ENCODE assay signal across 11 cellular contexts in genomic region chr10:3424102-3424803, GRCh38.
DNase-seq lines count a peak whose midpoint lies in the region; ATAC-seq and TF ChIP-seq lines count a peak whose summit lies in the region.
"Had no signal": no experiment of that assay in that cellular context is flagged by ENCODE, and none has a peak within 500 bp of the region (broad histone marks: within the 10 kb centered on the region; RNA-seq: fewer than 3 reads in every experiment).

No MANE protein-coding gene starts in this region.

- no peak for TF ChIP-seq EP300 in esophagus muscularis mucosa (IDR thresholded peaks at IDR 0.05)

- peak overlapping the region; percentile 30 for H2AK5ac ChIP-seq in neuronal stem cell (ENCODE audit: low read depth, low read length)

- no peak overlapping the region for H2AFZ ChIP-seq in neuronal stem cell (ENCODE audit: low read length)
- H2AFZ ChIP-seq: PC-9 had no signal

- intact Hi-C loops in esophagus muscularis mucosa (cut with DNase I) = no loop called here

- no peak overlapping the region for H3K9ac ChIP-seq in neuronal stem cell (ENCODE audit: low read depth, low read length, poor library complexity)

- peaks cover 27 to 46% (median 38%) of the 10 kb centered on the region in 4 donors for H3K4me1 ChIP-seq in esophagus muscularis mucosa
- peaks cover 0 to 2% of the 10 kb centered on the region in 2 donors for H3K4me1 ChIP-seq in neuronal stem cell (ENCODE audit: control insufficient read depth in 2 of 2, insufficient read depth in 1 of 2, low read depth in 1 of 2, low read length in 2 of 2)
- peaks cover 11% of the 10 kb centered on the region for H3K4me1 ChIP-seq in effector memory CD4-positive, alpha-beta T cell (ENCODE audit: control insufficient read depth, insufficient read depth, low read length, poor library complexity, severe bottlenecking)

- H3K18ac ChIP-seq in neuronal stem cell (ENCODE audit: low read length) = no peak overlapping the region

- H3K23ac ChIP-seq in neuronal stem cell (ENCODE audit: low read depth, low read length, poor library complexity) = no peak overlapping the region

- no peak overlapping the region for H2BK120ac ChIP-seq in neuronal stem cell (ENCODE audit: low read depth, low read length)

- no peak for TF ChIP-seq POLR2A in esophagus muscularis mucosa (IDR thresholded peaks at IDR 0.05; ENCODE audit: low read depth)
- no peak for TF ChIP-seq POLR2A in GM18505 (IDR thresholded peaks at IDR 0.05; ENCODE audit: borderline replicate concordance, extremely low read depth, insufficient read depth, insufficient read length)

- H3K4me2 ChIP-seq in neuronal stem cell (ENCODE audit: insufficient read depth, low read length, poor library complexity, severe bottlenecking) = no peak overlapping the region
- H3K4me2 ChIP-seq: PC-9 had no signal

- H4K8ac ChIP-seq in neuronal stem cell (ENCODE audit: low read depth, low read length) = no peak overlapping the region

- H3K4ac ChIP-seq in neuronal stem cell (ENCODE audit: low read length) = no peak overlapping the region

- no peak overlapping the region for H3K14ac ChIP-seq in neuronal stem cell (ENCODE audit: low read length)

- DNase-seq in Daoy (ENCODE audit: low read depth) (peak; percentile 93), NCI-H69 (lab: John Stamatoyannopoulos, UW) (peak; percentile 93), esophagus muscularis mucosa (ENCODE audit: extremely low spot score) (no peak), neuronal stem cell (ENCODE audit: low spot score) (no peak)
- no peak for DNase-seq in effector memory CD4-positive, alpha-beta T cell
- DNase-seq: activated CD8-positive, alpha-beta memory T cell treated with anti-CD3 and anti-CD28 coated beads, Interleukin-2, amount 10 ng/mL, durations not matched to agents 7 days and 5 days; effector CD4-positive, alpha-beta T cell; PC-9 had no signal

- H3K79me1 ChIP-seq in neuronal stem cell (ENCODE audit: low read depth, low read length) = no peaks in the 10 kb centered on the region

- H3K27ac ChIP-seq in esophagus muscularis mucosa (replicated peaks in 1 of 4) = peak overlapping the region in 3 of 4 donors; percentile 44 to 58 (median 57)
- no peak overlapping the region for H3K27ac ChIP-seq in neuronal stem cell (replicated peaks; ENCODE audit: low read length)
- no peak overlapping the region for H3K27ac ChIP-seq in effector memory CD4-positive, alpha-beta T cell (ENCODE audit: insufficient read depth, low read length, poor library complexity, severe bottlenecking)
- H3K27ac ChIP-seq: PC-9 had no signal

- H3K36me3 ChIP-seq in esophagus muscularis mucosa (no peaks in the 10 kb centered on the region), neuronal stem cell (replicated peaks in 1 of 2; ENCODE audit: control insufficient read depth in 2 of 2, insufficient read depth in 2 of 2, low read length in 2 of 2) (no peaks in the 10 kb centered on the region)
- H3K36me3 ChIP-seq in effector memory CD4-positive, alpha-beta T cell (ENCODE audit: control insufficient read depth, insufficient read depth, low read length) = no peaks in the 10 kb centered on the region

- H3K9me3 ChIP-seq in esophagus muscularis mucosa = no peaks in the 10 kb centered on the region
- no peaks in the 10 kb centered on the region for H3K9me3 ChIP-seq in neuronal stem cell (replicated peaks in 1 of 2; ENCODE audit: control insufficient read depth in 2 of 2, insufficient read depth in 1 of 2, low read depth in 1 of 2, low read length in 2 of 2)
- H3K9me3 ChIP-seq in effector memory CD4-positive, alpha-beta T cell (ENCODE audit: control insufficient read depth, low read length) = no peaks in the 10 kb centered on the region

- ATAC-seq in HG02798 (IDR thresholded peaks at IDR 0.05; ENCODE audit: poor library complexity, unreplicated experiment) (no peak), GM18505 (IDR thresholded peaks at IDR 0.05; ENCODE audit: unreplicated experiment) (no peak), HG02981 (IDR thresholded peaks at IDR 0.05; ENCODE audit: unreplicated experiment) (no peak)
- ATAC-seq: activated CD8-positive, alpha-beta memory T cell treated with anti-CD3 and anti-CD28 coated beads, Interleukin-2, amount 10 ng/mL, durations not matched to agents 7 days and 5 days had no signal

- TF ChIP-seq CTCF in esophagus muscularis mucosa (IDR thresholded peaks at IDR 0.05) = no peak

- no peak overlapping the region for H2BK12ac ChIP-seq in neuronal stem cell (ENCODE audit: low read length)

- H2BK15ac ChIP-seq in neuronal stem cell (ENCODE audit: low read length) = no peak overlapping the region

- H3K4me3 ChIP-seq in esophagus muscularis mucosa = no peak overlapping the region
- H3K4me3 ChIP-seq in neuronal stem cell (ENCODE audit: low read length in 2 of 2) = no peak overlapping the region
- H3K4me3 ChIP-seq in effector memory CD4-positive, alpha-beta T cell (ENCODE audit: insufficient read depth, low read depth, low read length, poor library complexity, severe bottlenecking) = no peak overlapping the region
- H3K4me3 ChIP-seq: PC-9 had no signal

- H2BK5ac ChIP-seq in neuronal stem cell (ENCODE audit: low read length) = no peak overlapping the region

- H3K27me3 ChIP-seq in esophagus muscularis mucosa (no peaks in the 10 kb centered on the region), neuronal stem cell (ENCODE audit: control insufficient read depth in 3 of 3, insufficient read depth in 3 of 3, low read depth in 1 of 3, low read length in 3 of 3) (no peaks in the 10 kb centered on the region)
- H3K27me3 ChIP-seq in effector memory CD4-positive, alpha-beta T cell (replicated peaks; ENCODE audit: control insufficient read depth, insufficient read depth, low read length, poor library complexity, severe bottlenecking) = no peaks in the 10 kb centered on the region

- no peak overlapping the region for H4K91ac ChIP-seq in neuronal stem cell (ENCODE audit: low read depth, low read length, poor library complexity)

- WGBS in esophagus muscularis mucosa = 68% methylated on average over 21 of the region's 26 CpGs
- WGBS in neuronal stem cell (ENCODE audit: extremely low coverage in 2 of 2, insufficient read length in 2 of 2, insufficient replicate concordance in 1 of 2), 2 donors = no CpG with 5 or more reads among the region's 26 CpGs

Comparison
In these comparisons a context has a peak if more than half of its experiments do, and no peak if none do; other contexts are left out.
1. DNase-seq: peak in Daoy (single experiment) and NCI-H69 (single experiment); none in esophagus muscularis mucosa (single experiment), neuronal stem cell (single experiment) and effector memory CD4-positive, alpha-beta T cell (0 of 3).
2. H3K27ac ChIP-seq: peak in esophagus muscularis mucosa (3 of 4); none in neuronal stem cell (single experiment) and effector memory CD4-positive, alpha-beta T cell (single experiment).